In the genomic region with DNA sequence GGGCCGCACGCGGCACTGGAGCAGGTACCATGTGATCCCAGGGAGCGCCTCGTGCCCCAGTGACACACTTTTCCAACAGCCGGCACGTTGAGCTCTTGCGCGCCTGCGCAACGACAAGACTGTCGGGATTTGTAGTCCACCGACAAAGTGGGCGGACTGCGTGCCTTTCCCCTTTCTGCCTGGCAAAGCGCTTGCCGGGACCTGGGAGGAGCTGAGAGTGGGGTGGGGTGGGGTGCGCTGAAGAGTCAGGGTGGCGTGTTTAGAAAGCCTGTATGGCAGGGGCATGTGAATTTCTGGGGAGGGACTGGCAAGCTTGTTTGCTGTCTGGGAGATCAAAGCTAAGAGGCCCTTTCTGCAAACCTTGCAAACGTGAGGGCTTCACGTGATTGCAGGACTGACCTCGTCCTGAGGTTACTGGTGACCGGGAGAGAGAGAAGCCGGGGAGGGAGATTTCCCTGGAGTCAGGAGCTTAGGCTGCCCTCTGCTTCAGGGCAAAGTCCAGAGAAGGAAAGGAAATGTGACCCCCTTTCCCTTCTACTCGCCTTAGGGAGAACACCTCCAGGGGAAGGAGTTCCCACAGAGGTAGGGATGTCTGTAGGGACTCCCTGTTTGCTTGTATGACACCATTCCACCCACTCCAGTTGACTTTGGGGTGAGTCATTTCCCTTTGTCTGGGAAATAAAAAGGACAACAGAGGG, we compare ENCODE assay signal across 8 cellular contexts. TPM values are rescaled to one million over a fixed set of nuclear protein-coding genes. Genes with fewer than 3 reads are reported as not detected.
A peak's percentile ranks its signal among the peaks of the same experiment; 100 is the strongest.
DNase-seq lines count a peak whose midpoint lies in the region; ATAC-seq and TF ChIP-seq lines count a peak whose summit lies in the region.

No MANE protein-coding gene starts in this region.

- no peak for TF ChIP-seq EP300 in gastroesophageal sphincter (IDR thresholded peaks at IDR 0.05)
- TF ChIP-seq EP300 in stomach (IDR thresholded peaks at IDR 0.05), result no peak

- H3K9me3 ChIP-seq in SK-N-MC (ENCODE audit: low read depth, low read length) (no peaks in the 10 kb centered on the region), gastroesophageal sphincter (no peaks in the 10 kb centered on the region), neuron (ENCODE audit: low read length) (no peaks in the 10 kb centered on the region), stomach (no peaks in the 10 kb centered on the region)

- intact Hi-C loops in stomach (cut with DNase I; ENCODE audit: low total_unique reads), result no loop called here

- 0 to 9% methylated on average over 7 of the region's 25 CpGs for WGBS in gastroesophageal sphincter (ENCODE audit: low coverage in 1 of 2), 2 donors
- 0 to 1% (median 1%) methylated on average over 14 to 25 of the region's 25 CpGs for WGBS in stomach, 5 donors

- H3K4me3 ChIP-seq in ACC112 (ENCODE audit: low read depth, low read length) (peak overlapping the region; percentile 93), SK-N-MC (peak overlapping the region; percentile 77), gastroesophageal sphincter (peak overlapping the region; percentile 82 to 91), neuron (ENCODE audit: low read length) (peak overlapping the region; percentile 50), stomach (peak overlapping the region; percentile 64 to 82 (median 70))

- peak overlapping the region; percentile 26 for H2AFZ ChIP-seq in ACC112 (ENCODE audit: low read length, unreplicated experiment)
- H2AFZ ChIP-seq in neuron (ENCODE audit: low read depth, low read length), result peak overlapping the region; percentile 62

- no peak for TF ChIP-seq CTCF in gastroesophageal sphincter (IDR thresholded peaks at IDR 0.05)
- no peak for TF ChIP-seq CTCF in stomach (IDR thresholded peaks at IDR 0.05)

- peak overlapping the region; percentile 89 for H3K27ac ChIP-seq in ACC112 (ENCODE audit: low read depth, low read length)
- no peak overlapping the region for H3K27ac ChIP-seq in SK-N-MC
- peak overlapping the region; percentile 75 to 99 (median 98) for H3K27ac ChIP-seq in gastroesophageal sphincter
- peak overlapping the region; percentile 84 to 98 (median 97) for H3K27ac ChIP-seq in stomach

- H3K27me3 ChIP-seq in ACC112 (ENCODE audit: insufficient read depth, low read length) (no peaks in the 10 kb centered on the region), gastroesophageal sphincter (no peaks in the 10 kb centered on the region), neuron (ENCODE audit: insufficient read depth, low read length) (no peaks in the 10 kb centered on the region), stomach (no peaks in the 10 kb centered on the region)

- peak; percentile 76 for ATAC-seq in gastroesophageal sphincter

- H3K9ac ChIP-seq in SK-N-MC (ENCODE audit: insufficient read length), result no peak overlapping the region

- H3K36me3 ChIP-seq in ACC112 (ENCODE audit: insufficient read depth, low read length) (peaks cover 4% of the 10 kb centered on the region; the same call in 1 of the 2 replicates), SK-N-MC (ENCODE audit: insufficient read depth, low read length) (no peaks in the 10 kb centered on the region; the same call in 1 of the 2 replicates), gastroesophageal sphincter (peaks cover 0 to 16% of the 10 kb centered on the region in 2 donors), neuron (ENCODE audit: insufficient read depth, low read length) (no peaks in the 10 kb centered on the region), stomach (peaks cover 13 to 16% (median 16%) of the 10 kb centered on the region in 4 donors)

- DNase-seq in NCI-H1092 treated with DMSO at 0.1 percent for 48 hours (lab: John Stamatoyannopoulos, UW) (peak; percentile 91), SK-N-MC (ENCODE audit: low read depth, low spot score) (peak; percentile 89), stomach (peak; percentile 99)
- peak; percentile 89 for DNase-seq in activated naive CD4-positive, alpha-beta T cell treated with anti-CD3 and anti-CD28 coated beads, Interleukin-2, amount 50 U/mL, for 16 hours

- H3K4me1 ChIP-seq in ACC112 (ENCODE audit: control insufficient read depth, insufficient read depth, low read length, unreplicated experiment), result peaks cover 41% of the 10 kb centered on the region
- H3K4me1 ChIP-seq in gastroesophageal sphincter, result peaks cover 13 to 81% (median 68%) of the 10 kb centered on the region in 3 donors
- H3K4me1 ChIP-seq in neuron (ENCODE audit: insufficient read depth, low read length), result peaks cover 36% of the 10 kb centered on the region
- peaks cover 81 to 90% (median 85%) of the 10 kb centered on the region in 4 donors for H3K4me1 ChIP-seq in stomach

- peaks cover 11% of the 10 kb centered on the region for H3K79me2 ChIP-seq in ACC112 (ENCODE audit: control insufficient read depth, insufficient read depth, low read length, unreplicated experiment)

- TF ChIP-seq POLR2A in GM19099 (IDR thresholded peaks at IDR 0.05; ENCODE audit: extremely low read depth, insufficient read length, low read depth), result peak; percentile 55
- TF ChIP-seq POLR2A in gastroesophageal sphincter (IDR thresholded peaks at IDR 0.05), result no peak
- no peak for TF ChIP-seq POLR2A in stomach (IDR thresholded peaks at IDR 0.05)

RNA-seq across cellular contexts. Expression of gene NR1D1, which starts 0.4 kb away (rescaled TPM):
- 10 to 100 TPM in 3 of 4 donors, 1 to 10 TPM in 1; 1.5 to 20.4 (median 18.3) TPM for total RNA-seq in gastroesophageal sphincter
- 10 to 100 TPM in 2 of 5 donors, 1 to 10 TPM in 3; 2.8 to 14.9 (median 9.0) TPM for total RNA-seq in stomach
- 10 to 100 TPM in 1 of 3 donors, 1 to 10 TPM in 2; 5.5 to 20.5 (median 9.6) TPM for polyA plus RNA-seq in stomach

RNA-seq across cellular contexts. Expression of gene MSL1, which starts 21.0 kb away (rescaled TPM):
- 100 to 1,000 TPM in 1 of 4 donors, 10 to 100 TPM in 3; 67.0 to 107 (median 88.1) TPM for total RNA-seq in gastroesophageal sphincter
- total RNA-seq in stomach, result 100 to 1,000 TPM in 2 of 5 donors, 10 to 100 TPM in 3; 47.1 to 322 (median 90.1) TPM
- polyA plus RNA-seq in stomach, result 10 to 100 TPM; 29.3 to 63.8 (median 32.7) TPM

RNA-seq across cellular contexts. Expression of gene THRA, which starts 38.1 kb away (rescaled TPM):
- total RNA-seq in gastroesophageal sphincter (100 to 1,000 TPM in 2 of 4 donors, 10 to 100 TPM in 2; 84.8 to 133 (median 102) TPM), stomach (10 to 100 TPM; 21.1 to 52.2 (median 38.4) TPM)
- 10 to 100 TPM; 21.4 to 37.0 (median 26.4) TPM for polyA plus RNA-seq in stomach

RNA-seq across cellular contexts. Expression of gene CASC3, which starts 39.5 kb away (rescaled TPM):
- total RNA-seq in gastroesophageal sphincter (100 to 1,000 TPM in 1 of 4 donors, 10 to 100 TPM in 3; 63.1 to 114 (median 89.1) TPM), stomach (100 to 1,000 TPM in 2 of 5 donors, 10 to 100 TPM in 3; 41.9 to 198 (median 85.5) TPM)
- polyA plus RNA-seq in stomach, result 10 to 100 TPM; 27.6 to 42.2 (median 37.0) TPM

RNA-seq across cellular contexts. Expression of gene MED24, which starts 46.6 kb away (rescaled TPM):
- total RNA-seq in gastroesophageal sphincter, result 10 to 100 TPM; 42.1 to 57.9 (median 50.3) TPM
- total RNA-seq in stomach, result 100 to 1,000 TPM in 2 of 5 donors, 10 to 100 TPM in 3; 55.4 to 336 (median 91.6) TPM
- 10 to 100 TPM; 24.1 to 49.5 (median 32.7) TPM for polyA plus RNA-seq in stomach
